Comparison of ENCODE assay signal across 19 cellular contexts in the genomic region with DNA sequence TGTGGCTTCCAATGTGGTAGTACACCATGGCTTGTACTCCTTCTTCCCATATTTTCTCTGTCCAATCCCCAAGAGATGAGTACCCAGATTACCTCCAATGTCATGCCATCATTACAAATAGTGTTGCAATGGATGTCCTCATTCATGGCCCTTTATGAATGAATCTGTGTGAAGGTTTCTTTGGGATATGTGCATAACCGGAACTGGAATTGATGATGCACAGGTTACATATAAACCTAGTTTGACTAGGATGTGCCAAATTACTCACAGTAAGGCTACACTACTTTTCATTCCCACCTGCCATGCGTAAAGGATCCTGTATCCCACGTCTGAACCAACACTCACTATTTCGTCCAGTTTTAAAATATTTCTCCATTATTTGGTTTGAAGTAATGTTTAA.
DNase-seq lines count a peak whose midpoint lies in the region; ATAC-seq and TF ChIP-seq lines count a peak whose summit lies in the region.
"Had no signal": no experiment of that assay in that cellular context is flagged by ENCODE, and none has a peak within 500 bp of the region (broad histone marks: within the 10 kb centered on the region; RNA-seq: fewer than 3 reads in every experiment).

No MANE protein-coding gene starts in this region.

- H3K4me1 ChIP-seq in esophagus muscularis mucosa: no peaks in the 10 kb centered on the region
- no peaks in the 10 kb centered on the region for H3K4me1 ChIP-seq in PC-3 (ENCODE audit: insufficient read depth, low read length)
- H3K4me1 ChIP-seq: A549, HAP-1 had no signal

- H3K27me3 ChIP-seq in esophagus muscularis mucosa (no peaks in the 10 kb centered on the region), PC-3 (ENCODE audit: low read length) (peaks cover 15% of the 10 kb centered on the region; the same call in 1 of the 2 replicates)

- peak; percentile 8 for DNase-seq in Caki2 (ENCODE audit: low read depth)
- DNase-seq in esophagus muscularis mucosa (ENCODE audit: extremely low spot score): peak; percentile 14
- peak; percentile 82 for DNase-seq in renal cortical epithelial cell (ENCODE audit: low read depth)
- no peak for DNase-seq in NCI-H2196 treated with DMSO at 0.1 percent for 48 hours (lab: John Stamatoyannopoulos, UW; ENCODE audit: unreplicated experiment)
- no peak for DNase-seq in PC-3
- DNase-seq: 8988T; C1 segment of cervical spinal cord; CD4-positive, alpha-beta memory T cell; COR-L47; DMS 273 treated with DMSO at 0.1 percent for 48 hours; DMS79; EL; GDM1; GOT3; HFFc6 had no signal

- no peaks in the 10 kb centered on the region for H4K20me1 ChIP-seq in PC-3 (ENCODE audit: low read length)

- in situ Hi-C loops in Caki2 (cut with HindIII; ENCODE audit: low pct_unique_long_range_greater_than_20kb, low sequenced_read_pairs): no loop called here

- BruUV-seq in PC-3 (replicated peaks; lab: Mats Ljungman, UMichigan): no TSS peak

- H3K9me3 ChIP-seq in esophagus muscularis mucosa (peaks cover 0 to 8% (median 0%) of the 10 kb centered on the region in 4 donors), PC-3 (ENCODE audit: low read length) (no peaks in the 10 kb centered on the region)
- H3K9me3 ChIP-seq: A549, HAP-1 had no signal

- POLR2A ChIA-PET in PC-3 (lab: Charles Lee; ENCODE audit: unreplicated experiment): no interaction called here

- no peak for TF ChIP-seq EP300 in esophagus muscularis mucosa (IDR thresholded peaks at IDR 0.05)

- no peak for TF ChIP-seq POLR2A in esophagus muscularis mucosa (IDR thresholded peaks at IDR 0.05; ENCODE audit: low read depth)

- H3K79me2 ChIP-seq in PC-3 (ENCODE audit: low read length): no peaks in the 10 kb centered on the region

- no peak overlapping the region for H3K4me2 ChIP-seq in PC-3 (ENCODE audit: low read length)
- H3K4me2 ChIP-seq: A549 had no signal

- CTCF ChIA-PET in PC-3 (lab: Charles Lee): no interaction called here

- no peaks in the 10 kb centered on the region for H3K9me2 ChIP-seq in PC-3 (replicated peaks; ENCODE audit: low read length)

- no peak for ATAC-seq in HG03135 (IDR thresholded peaks at IDR 0.05; ENCODE audit: unreplicated experiment)
- no peak for ATAC-seq in PC-3
- ATAC-seq: A549, GM12878 had no signal

- TF ChIP-seq CTCF in esophagus muscularis mucosa (IDR thresholded peaks at IDR 0.05) (no peak), PC-3 (conservative IDR thresholded peaks at IDR 0.05; ENCODE audit: low read depth, low read length) (no peak)

- intact Hi-C loops in esophagus muscularis mucosa (cut with DNase I) (no loop called here), PC-3 (cut with micrococcal nuclease) (no loop called here)

- 92% methylated on average over 4 of the region's 4 CpGs for WGBS in esophagus muscularis mucosa

- H3F3A ChIP-seq in PC-3 (ENCODE audit: low read length, unreplicated experiment): no peaks in the 10 kb centered on the region

- H2AFZ ChIP-seq in PC-3 (ENCODE audit: low read length): no peak overlapping the region

- H3K36me3 ChIP-seq in esophagus muscularis mucosa (no peaks in the 10 kb centered on the region), PC-3 (ENCODE audit: low read depth, low read length) (no peaks in the 10 kb centered on the region)
- H3K36me3 ChIP-seq: HAP-1 had no signal

- H3K27ac ChIP-seq in esophagus muscularis mucosa (replicated peaks in 1 of 4): no peak overlapping the region
- H3K27ac ChIP-seq in PC-3 (ENCODE audit: low read length): no peak overlapping the region
- H3K27ac ChIP-seq: A549 had no signal

- H3K9ac ChIP-seq in PC-3 (ENCODE audit: low read length): no peak overlapping the region

- H3K4me3 ChIP-seq in esophagus muscularis mucosa (no peak overlapping the region), PC-3 (ENCODE audit: low read length) (no peak overlapping the region)
- H3K4me3 ChIP-seq: A549, GM12878, HAP-1 had no signal

Comparison
In these comparisons a context has a peak if more than half of its experiments do, and no peak if none do; other contexts are left out.
1. DNase-seq: peak in Caki2 (single experiment), esophagus muscularis mucosa (single experiment) and renal cortical epithelial cell (single experiment); none in NCI-H2196 treated with DMSO at 0.1 percent for 48 hours (single experiment) and PC-3 (single experiment).